In the genomic region with DNA sequence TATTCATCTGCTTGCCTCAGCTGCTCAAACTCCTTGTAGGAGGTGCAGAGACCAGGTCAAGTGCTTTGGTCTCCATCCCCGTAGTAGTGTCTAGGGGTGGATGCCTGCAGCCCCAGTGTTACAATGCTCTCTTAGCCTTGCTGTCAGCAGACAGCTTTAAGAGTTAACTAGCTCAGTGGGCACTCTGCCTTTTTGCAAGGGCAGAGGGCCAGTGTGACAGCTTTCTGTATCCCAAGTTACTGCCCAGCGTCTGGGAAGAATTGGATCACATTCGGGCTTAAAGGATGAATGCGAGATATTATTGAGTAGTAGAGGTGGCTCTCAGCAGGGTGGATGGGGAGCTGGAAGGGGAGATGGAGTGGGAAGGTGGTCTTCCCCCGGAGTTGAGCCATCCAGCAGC, we compare ENCODE assay signal across 19 cellular contexts.
DNase-seq lines count a peak whose midpoint lies in the region; ATAC-seq, FAIRE-seq and TF ChIP-seq lines count a peak whose summit lies in the region.
"Had no signal": no experiment of that assay in that cellular context is flagged by ENCODE, and none has a peak within 500 bp of the region (broad histone marks: within the 10 kb centered on the region; RNA-seq: fewer than 3 reads in every experiment).

No MANE protein-coding gene starts in this region.

- H3K36me3 Mint-ChIP-seq in H9 (ENCODE audit: insufficient read depth in 1 of 3, low read depth in 3 of 3) (no peaks in the 10 kb centered on the region), astrocyte (ENCODE audit: low read depth, unreplicated experiment) (no peaks in the 10 kb centered on the region)
- H3K36me3 Mint-ChIP-seq: CD4-positive, CD25-positive, alpha-beta regulatory T cell; CD8-positive, alpha-beta memory T cell; IgD-negative memory B cell had no signal

- no peak overlapping the region for H4K5ac ChIP-seq in H9 (ENCODE audit: insufficient read length, low read depth, low read length)

- no peak overlapping the region for H4K91ac ChIP-seq in H9 (ENCODE audit: insufficient read length, low read depth, low read length)

- H3K27me3 ChIP-seq in H9 (ENCODE audit: insufficient read depth, low read length) (no peaks in the 10 kb centered on the region), astrocyte (ENCODE audit: insufficient read depth, low read length) (no peaks in the 10 kb centered on the region)
- H3K27me3 ChIP-seq: BE2C had no signal

- H3K27ac ChIP-seq in H9 (ENCODE audit: insufficient read length, low read depth, low read length) (no peak overlapping the region), astrocyte (ENCODE audit: low read depth, low read length) (no peak overlapping the region)

- H3K79me2 ChIP-seq in H9 (ENCODE audit: insufficient read depth, low read length): no peaks in the 10 kb centered on the region
- no peaks in the 10 kb centered on the region for H3K79me2 ChIP-seq in astrocyte (ENCODE audit: insufficient read depth, low read length)

- H3K4ac ChIP-seq in H9 (ENCODE audit: low read depth, low read length): no peak overlapping the region

- H2AFZ ChIP-seq in H9 (ENCODE audit: low read length) (no peak overlapping the region), astrocyte (ENCODE audit: low read depth, low read length) (no peak overlapping the region)

- H3K4me1 Mint-ChIP-seq in H9 (peaks cover 7 to 13% of the 10 kb centered on the region in 2 experiments), astrocyte (ENCODE audit: low read depth, unreplicated experiment) (peaks cover 16% of the 10 kb centered on the region)
- H3K4me1 Mint-ChIP-seq: CD4-positive, CD25-positive, alpha-beta regulatory T cell; CD8-positive, alpha-beta memory T cell; IgD-negative memory B cell had no signal

- FAIRE-seq in astrocyte (lab: Jason Lieb, UNC): no peak
- FAIRE-seq: A204.1, HepG2 had no signal

- no peak overlapping the region for H2BK120ac ChIP-seq in H9 (ENCODE audit: low read depth, low read length, poor library complexity, severe bottlenecking)

- no peak for DNase-seq in H9
- DNase-seq in astrocyte (ENCODE audit: low read depth): peak; percentile 2
- DNase-seq in islet precursor cell: peak; percentile 53
- DNase-seq in anterior cingulate cortex (lab: John Stamatoyannopoulos, UW): no peak
- DNase-seq: ACHN; BE2C; CD4-positive, CD25-positive, alpha-beta regulatory T cell; CD8-positive, alpha-beta memory T cell; COR-L47; DMS 273 treated with DMSO at 0.1 percent for 48 hours; GF-D8; GOT3; H7; KBM-7 had no signal

- H4K8ac ChIP-seq in H9 (replicated peaks; ENCODE audit: insufficient read length, low read depth, low read length): no peak overlapping the region

- no peak overlapping the region for H2BK12ac ChIP-seq in H9 (ENCODE audit: insufficient read length, low read depth, low read length)

- no peaks in the 10 kb centered on the region for H3K23me2 ChIP-seq in H9 (ENCODE audit: insufficient read length, low read depth, low read length, poor library complexity, severe bottlenecking)

- ATAC-seq in HG02885 (IDR thresholded peaks at IDR 0.05; ENCODE audit: poor library complexity, unreplicated experiment) (no peak), GM18519 (IDR thresholded peaks at IDR 0.05; ENCODE audit: low FRiP score, unreplicated experiment) (no peak)
- ATAC-seq: HepG2 had no signal

- no peak overlapping the region for H3K23ac ChIP-seq in H9 (ENCODE audit: insufficient read length, low read depth, low read length)

- H3K9me3 ChIP-seq in H9 (ENCODE audit: control insufficient read depth, low read depth, low read length): no peaks in the 10 kb centered on the region
- H3K9me3 ChIP-seq in astrocyte (ENCODE audit: insufficient read depth, low read depth, low read length): no peaks in the 10 kb centered on the region
- H3K9me3 ChIP-seq: BE2C had no signal

- H2BK20ac ChIP-seq in H9 (ENCODE audit: low read depth, low read length, poor library complexity, severe bottlenecking): no peak overlapping the region

- H2BK5ac ChIP-seq in H9 (ENCODE audit: insufficient read length, low read length): no peak overlapping the region

- H3K4me1 ChIP-seq in H9 (ENCODE audit: insufficient read depth, low read length) (peaks cover 4% of the 10 kb centered on the region; the same call in 1 of the 2 replicates), astrocyte (ENCODE audit: insufficient read depth, low read length) (no peaks in the 10 kb centered on the region)
- H3K4me1 ChIP-seq: BE2C had no signal

- no peaks in the 10 kb centered on the region for H3K36me3 ChIP-seq in astrocyte (ENCODE audit: insufficient read depth, low read length)
- H3K36me3 ChIP-seq: BE2C had no signal

- H3T11ph ChIP-seq in H9 (ENCODE audit: low read length): no peak overlapping the region

- no peak overlapping the region for H3K4me3 Mint-ChIP-seq in H9
- H3K4me3 Mint-ChIP-seq in astrocyte (ENCODE audit: unreplicated experiment): no peak overlapping the region
- H3K4me3 Mint-ChIP-seq: CD4-positive, CD25-positive, alpha-beta regulatory T cell; CD8-positive, alpha-beta memory T cell; IgD-negative memory B cell had no signal

- peak overlapping the region in 2 of 3 experiments; percentile 40 to 71; a peak in 2 of 7 replicates for H3K27ac Mint-ChIP-seq in H9
- H3K27ac Mint-ChIP-seq in astrocyte (ENCODE audit: unreplicated experiment): no peak overlapping the region
- H3K27ac Mint-ChIP-seq: CD4-positive, CD25-positive, alpha-beta regulatory T cell; CD8-positive, alpha-beta memory T cell; IgD-negative memory B cell had no signal

- no peak overlapping the region for H3K9ac ChIP-seq in H9 (ENCODE audit: extremely low read depth, insufficient read length, low read length)
- H3K9ac ChIP-seq in astrocyte (ENCODE audit: low read length): no peak overlapping the region

- H4K20me1 ChIP-seq in H9 (ENCODE audit: control insufficient read depth, insufficient read depth, insufficient read length) (no peaks in the 10 kb centered on the region), astrocyte (ENCODE audit: insufficient read depth, low read length) (no peaks in the 10 kb centered on the region)

- no peaks in the 10 kb centered on the region for H3K79me1 ChIP-seq in H9 (ENCODE audit: insufficient read depth, low read depth, low read length, poor library complexity, severe bottlenecking)

- H3K27me3 Mint-ChIP-seq in H9 (ENCODE audit: low read depth): no peaks in the 10 kb centered on the region
- no peaks in the 10 kb centered on the region for H3K27me3 Mint-ChIP-seq in astrocyte (ENCODE audit: low read depth, unreplicated experiment)
- H3K27me3 Mint-ChIP-seq: CD4-positive, CD25-positive, alpha-beta regulatory T cell; CD8-positive, alpha-beta memory T cell; IgD-negative memory B cell had no signal

- H3K4me2 ChIP-seq in H9 (ENCODE audit: insufficient read depth, insufficient read length, low read length): no peak overlapping the region
- H3K4me2 ChIP-seq in astrocyte (ENCODE audit: low read length): no peak overlapping the region

- H3K14ac ChIP-seq in H9 (ENCODE audit: insufficient read depth, low read length): no peak overlapping the region; the same call in 1 of the 2 replicates

- H3K9me3 Mint-ChIP-seq in H9 (no peaks in the 10 kb centered on the region), astrocyte (ENCODE audit: unreplicated experiment) (peaks cover 3% of the 10 kb centered on the region)

- no peak overlapping the region for H3K56ac ChIP-seq in H9 (ENCODE audit: insufficient read length, low read depth, low read length)

- no peak overlapping the region for H3K18ac ChIP-seq in H9 (ENCODE audit: insufficient read length, low read depth, low read length)

- WGBS in H9 (ENCODE audit: extremely low coverage, insufficient read length, low lambda C conversion rate): no CpG with 5 or more reads among the region's 5 CpGs

- no peak overlapping the region for H2BK15ac ChIP-seq in H9 (ENCODE audit: low read depth, low read length)

- H3K4me3 ChIP-seq in astrocyte (ENCODE audit: insufficient read depth, low read depth, low read length): no peak overlapping the region

- TF ChIP-seq CTCF in H9 (conservative IDR thresholded peaks at IDR 0.05) (no peak), astrocyte (IDR thresholded peaks at IDR 0.05; ENCODE audit: insufficient read depth, low read depth, low read length) (no peak)

- H2AK5ac ChIP-seq in H9 (ENCODE audit: insufficient read length, low read length): no peak overlapping the region

Comparison
In these comparisons a context has a peak if more than half of its experiments do, and no peak if none do; other contexts are left out.
1. DNase-seq: peak in astrocyte (single experiment) and islet precursor cell (single experiment); none in H9 (single experiment) and anterior cingulate cortex (0 of 58).